ENCODE assay signal across 14 cellular contexts in genomic region chr12:42450248-42450647, GRCh38.
A peak's percentile ranks its signal among the peaks of the same experiment; 100 is the strongest.
DNase-seq lines count a peak whose midpoint lies in the region; ATAC-seq lines count a peak whose summit lies in the region.
"Had no signal": no experiment of that assay in that cellular context is flagged by ENCODE, and none has a peak within 500 bp of the region (broad histone marks: within the 10 kb centered on the region; RNA-seq: fewer than 3 reads in every experiment).

No MANE protein-coding gene starts in this region.

- no peaks in the 10 kb centered on the region for H4K20me1 ChIP-seq in BLaER1

- no peaks in the 10 kb centered on the region for H3K9me3 ChIP-seq in BLaER1
- H3K9me3 ChIP-seq: prostate gland had no signal

- peaks cover 12% of the 10 kb centered on the region for H3K4me1 ChIP-seq in BLaER1
- H3K4me1 ChIP-seq: prostate gland had no signal

- peak overlapping the region; percentile 49 for H3K4me2 ChIP-seq in BLaER1

- H3K36me3 ChIP-seq in BLaER1: peaks cover 52% of the 10 kb centered on the region
- H3K36me3 ChIP-seq: prostate gland had no signal

- no peak overlapping the region for H3K9ac ChIP-seq in BLaER1

- DNase-seq in UCSD-AML1 (lab: John Stamatoyannopoulos, UW; ENCODE audit: unreplicated experiment): peak; percentile 14
- DNase-seq in lung microvascular endothelial cell (ENCODE audit: low read depth in 2 of 2): peak; percentile 48 to 61
- no peak for DNase-seq in midbrain (lab: John Stamatoyannopoulos, UW)
- DNase-seq in NAMALWA (ENCODE audit: low spot score): no peak
- DNase-seq: activated T-cell treated with anti-CD3 and anti-CD28 coated beads, Interleukin-2, amount 50 U/mL, for 1 hour; DMS79; foreskin melanocyte; stimulated activated CD4-positive, alpha-beta T cell treated with anti-CD3 and anti-CD28 coated beads, Interleukin-2, amount 100 ng/mL, for 24 hours; SW 1271 had no signal

- 0 out of 2 replicates have a peak overlapping the region, but pooled peaks have one; percentile 26 for H3K27ac ChIP-seq in BLaER1
- H3K27ac ChIP-seq: prostate gland had no signal

- peak; percentile 59 for ATAC-seq in GM21423 (IDR thresholded peaks at IDR 0.05; ENCODE audit: unreplicated experiment)
- no peak for ATAC-seq in HG03460 (IDR thresholded peaks at IDR 0.05; ENCODE audit: unreplicated experiment)
- ATAC-seq in GM19351 (IDR thresholded peaks at IDR 0.05; ENCODE audit: unreplicated experiment): no peak

- H3K27me3 ChIP-seq in BLaER1: no peaks in the 10 kb centered on the region

- no peak overlapping the region for H3K4me3 ChIP-seq in BLaER1
- H3K4me3 ChIP-seq: prostate gland had no signal

Comparison
In these comparisons a context has a peak if more than half of its experiments do, and no peak if none do; other contexts are left out.
1. DNase-seq: peak in UCSD-AML1 (single experiment) and lung microvascular endothelial cell (2 of 2); none in midbrain (single experiment) and NAMALWA (single experiment).